Comparison of ENCODE assay signal across 15 cellular contexts in the genomic region with DNA sequence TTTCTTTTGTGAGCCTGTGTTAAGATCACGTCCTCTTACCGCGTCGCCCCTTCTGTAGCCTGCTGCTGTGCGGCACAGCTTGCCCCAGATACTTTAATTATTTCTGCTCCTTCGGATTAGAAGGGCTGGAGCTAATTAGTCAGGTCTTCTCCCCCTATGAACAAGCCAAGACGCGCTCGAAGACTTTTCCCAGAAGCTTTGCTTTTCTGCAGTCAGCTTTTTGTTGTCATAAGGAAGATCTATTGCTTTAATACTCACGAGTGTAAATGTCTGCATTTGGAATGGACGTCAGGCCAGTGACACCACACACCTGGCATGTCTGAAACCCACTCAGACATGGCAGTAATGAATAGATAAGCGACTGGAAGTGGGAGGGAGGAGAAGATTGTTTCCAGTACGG. TPM values are rescaled to one million over a fixed set of nuclear protein-coding genes. Genes with fewer than 3 reads are reported as not detected.
DNase-seq lines count a peak whose midpoint lies in the region; ATAC-seq, FAIRE-seq and TF ChIP-seq lines count a peak whose summit lies in the region.
"Had no signal": no experiment of that assay in that cellular context is flagged by ENCODE, and none has a peak within 500 bp of the region (broad histone marks: within the 10 kb centered on the region; RNA-seq: fewer than 3 reads in every experiment).

No MANE protein-coding gene starts in this region.

- H3K4me3 ChIP-seq in A673 (ENCODE audit: low read depth, low read length, poor library complexity, severe bottlenecking), result no peak overlapping the region
- no peak overlapping the region for H3K4me3 ChIP-seq in astrocyte (ENCODE audit: insufficient read depth, low read depth, low read length)
- H3K4me3 ChIP-seq in muscle layer of colon (ENCODE audit: low read depth in 1 of 2, low read length in 2 of 2), result peak overlapping the region in 1 of 2 donors; percentile 49
- H3K4me3 ChIP-seq: adrenal gland, SJSA1 had no signal

- H3K36me3 ChIP-seq in A673 (ENCODE audit: insufficient read depth, low read length, poor library complexity, severe bottlenecking) (no peaks in the 10 kb centered on the region), astrocyte (ENCODE audit: insufficient read depth, low read length) (no peaks in the 10 kb centered on the region), muscle layer of colon (ENCODE audit: insufficient read depth, low read length) (no peaks in the 10 kb centered on the region)
- H3K36me3 ChIP-seq: adrenal gland, SJSA1 had no signal

- H3K9ac ChIP-seq in astrocyte (ENCODE audit: low read length) (no peak overlapping the region), muscle layer of colon (ENCODE audit: low read length) (peak overlapping the region; percentile 34)

- intact Hi-C loops in A673 (cut with micrococcal nuclease; ENCODE audit: unreplicated experiment), result no loop called here

- H3K9me3 ChIP-seq in A673 (ENCODE audit: low read depth, low read length, poor library complexity, severe bottlenecking), result no peaks in the 10 kb centered on the region
- no peaks in the 10 kb centered on the region for H3K9me3 ChIP-seq in astrocyte (ENCODE audit: insufficient read depth, low read depth, low read length)
- no peaks in the 10 kb centered on the region for H3K9me3 ChIP-seq in muscle layer of colon (ENCODE audit: low read length)
- H3K9me3 ChIP-seq: adrenal gland, SJSA1 had no signal

- H2AFZ ChIP-seq in astrocyte (ENCODE audit: low read depth, low read length), result peak overlapping the region; percentile 39

- H3K4me1 ChIP-seq in A673 (ENCODE audit: insufficient read depth, low read length, poor library complexity, severe bottlenecking) (peaks cover 15% of the 10 kb centered on the region), astrocyte (ENCODE audit: insufficient read depth, low read length) (peaks cover 13% of the 10 kb centered on the region), muscle layer of colon (ENCODE audit: insufficient read depth, low read length) (peaks cover 52% of the 10 kb centered on the region)
- H3K4me1 ChIP-seq: adrenal gland had no signal

- no peak for ATAC-seq in HG03571 (IDR thresholded peaks at IDR 0.05; ENCODE audit: unreplicated experiment)
- ATAC-seq: left colon had no signal

- H3K4me1 Mint-ChIP-seq in astrocyte (ENCODE audit: low read depth, unreplicated experiment), result peaks cover 28% of the 10 kb centered on the region

- H3K27me3 Mint-ChIP-seq in astrocyte (ENCODE audit: low read depth, unreplicated experiment), result peaks cover 4% of the 10 kb centered on the region

- no peaks in the 10 kb centered on the region for H3K79me2 ChIP-seq in astrocyte (ENCODE audit: insufficient read depth, low read length)

- POLR2A ChIA-PET in A673 (lab: Charles Lee; ENCODE audit: low non-redundant PET), result no interaction called here

- H3K27ac Mint-ChIP-seq in astrocyte (ENCODE audit: unreplicated experiment), result no peak overlapping the region

- peak overlapping the region; percentile 59 for H3K4me2 ChIP-seq in astrocyte (ENCODE audit: low read length)

- no peaks in the 10 kb centered on the region for H4K20me1 ChIP-seq in astrocyte (ENCODE audit: insufficient read depth, low read length)

- no peaks in the 10 kb centered on the region for H3K36me3 Mint-ChIP-seq in astrocyte (ENCODE audit: low read depth, unreplicated experiment)

- DNase-seq in A673 (ENCODE audit: low spot score) (peak; percentile 21), NCI-H146 (lab: John Stamatoyannopoulos, UW) (peak; percentile 72), astrocyte (ENCODE audit: low read depth) (peak; percentile 51), iPS-NIHi11 (ENCODE audit: low spot score) (no peak), activated T-cell treated with anti-CD3 and anti-CD28 coated beads for 4 hours (no peak)
- no peak for DNase-seq in activated CD8-positive, alpha-beta memory T cell treated with anti-CD3 and anti-CD28 coated beads for 24 hours
- DNase-seq: adrenal gland; effector CD8-positive, alpha-beta T cell; glutamatergic neuron; left colon; MM.1S; nucleus accumbens had no signal

- no peak for FAIRE-seq in astrocyte (lab: Jason Lieb, UNC)

- no peak overlapping the region for H3K27ac ChIP-seq in A673 (ENCODE audit: low read depth, low read length, poor library complexity, severe bottlenecking)
- no peak overlapping the region for H3K27ac ChIP-seq in astrocyte (ENCODE audit: low read depth, low read length)
- peak overlapping the region; percentile 45 for H3K27ac ChIP-seq in muscle layer of colon (ENCODE audit: low read depth, low read length)
- H3K27ac ChIP-seq: adrenal gland, SJSA1 had no signal

- H3K27me3 ChIP-seq in A673 (replicated peaks; ENCODE audit: insufficient read depth, low read depth, low read length, poor library complexity) (no peaks in the 10 kb centered on the region), astrocyte (ENCODE audit: insufficient read depth, low read length) (peaks cover 6% of the 10 kb centered on the region), muscle layer of colon (ENCODE audit: control insufficient read depth in 1 of 2, insufficient read depth in 2 of 2, low read length in 2 of 2) (no peaks in the 10 kb centered on the region)
- H3K27me3 ChIP-seq: adrenal gland, SJSA1 had no signal

- H3K4me3 Mint-ChIP-seq in astrocyte (ENCODE audit: unreplicated experiment), result no peak overlapping the region

- CTCF ChIA-PET in A673 (lab: Charles Lee), result no interaction called here

- no peak for TF ChIP-seq CTCF in A673 (conservative IDR thresholded peaks at IDR 0.05; ENCODE audit: low read depth, low read length)
- TF ChIP-seq CTCF in astrocyte (IDR thresholded peaks at IDR 0.05; ENCODE audit: insufficient read depth, low read depth, low read length), result no peak

- no TSS peak for BruUV-seq in A673 (replicated peaks; lab: Mats Ljungman, UMichigan)

- H3K9me3 Mint-ChIP-seq in astrocyte (ENCODE audit: unreplicated experiment), result no peaks in the 10 kb centered on the region

RNA-seq across cellular contexts. Expression of a gene that starts 37.0 kb away (rescaled TPM):
- total RNA-seq in A673 (2021) (not detected in 2 replicates), astrocyte (7.7 and 8.7 TPM in 2 replicates)

Comparison
In these comparisons a context has a peak if more than half of its experiments do, and no peak if none do; other contexts are left out.
1. DNase-seq: peak in A673 (single experiment), NCI-H146 (single experiment) and astrocyte (single experiment); none in iPS-NIHi11 (single experiment), activated CD8-positive, alpha-beta memory T cell treated with anti-CD3 and anti-CD28 coated beads for 24 hours (single experiment) and activated T-cell treated with anti-CD3 and anti-CD28 coated beads for 4 hours (single experiment).